Comparison of ENCODE assay signal across 8 cellular contexts in genomic region chr19:21680026-21680425, GRCh38.
"Had no signal": no experiment of that assay in that cellular context is flagged by ENCODE, and none has a peak within 500 bp of the region (broad histone marks: within the 10 kb centered on the region; RNA-seq: fewer than 3 reads in every experiment).

No MANE protein-coding gene starts in this region.

- H3K27ac ChIP-seq: HL-60 had no signal

- FAIRE-seq: H54, K562 had no signal

- H3K27ac Mint-ChIP-seq: H9, HFFc6 had no signal

- H3K4me3 Mint-ChIP-seq: H9, HFFc6 had no signal

- H3K4me3 ChIP-seq: K562 had no signal

- DNase-seq: GOT3, H9, HFFc6, IMR-90, KG1 had no signal
